In genomic region chr17:2233441-2233947, GRCh38 we compare ENCODE assay signal across 10 cellular contexts.
DNase-seq lines count a peak whose midpoint lies in the region.
"Had no signal": no experiment of that assay in that cellular context is flagged by ENCODE, and none has a peak within 500 bp of the region (broad histone marks: within the 10 kb centered on the region; RNA-seq: fewer than 3 reads in every experiment).

No MANE protein-coding gene starts in this region.

- H3K4me1 ChIP-seq in mucosa of rectum (ENCODE audit: control insufficient read depth in 2 of 2, insufficient read depth in 2 of 2, low read length in 2 of 2), result peaks cover 13 to 17% of the 10 kb centered on the region in 2 donors
- no peaks in the 10 kb centered on the region for H3K4me1 ChIP-seq in urinary bladder (ENCODE audit: insufficient read depth)

- H3K27me3 Mint-ChIP-seq in activated CD4-positive, alpha-beta memory T cell treated with anti-CD3 and anti-CD28 coated beads for 36 hours, result no peaks in the 10 kb centered on the region
- H3K27me3 Mint-ChIP-seq in activated CD4-positive, alpha-beta memory T cell treated with anti-CD3 and anti-CD28 coated beads, Interleukin-2, amount 10 ng/mL, durations not matched to agents 7 days and 5 days, result no peaks in the 10 kb centered on the region

- 62% methylated on average over 8 of the region's 8 CpGs for whole genome bisulfite sequencing in urinary bladder

- POLR2A ChIA-PET in activated CD4-positive, alpha-beta memory T cell treated with anti-CD3 and anti-CD28 coated beads for 36 hours (lab: Charles Lee), result no interaction called here
- POLR2A ChIA-PET in activated CD4-positive, alpha-beta memory T cell treated with anti-CD3 and anti-CD28 coated beads, Interleukin-2, amount 10 ng/mL, durations not matched to agents 7 days and 5 days (lab: Charles Lee), result no interaction called here

- H3K9ac ChIP-seq in mucosa of rectum (ENCODE audit: low read depth in 1 of 2, low read length in 2 of 2), result no peak overlapping the region

- no peaks in the 10 kb centered on the region for H3K9me3 ChIP-seq in mucosa of rectum (ENCODE audit: control insufficient read depth in 2 of 2, low read length in 2 of 2)
- H3K9me3 ChIP-seq: ovary had no signal

- peak overlapping the region; percentile 42 to 59 for H3K27ac ChIP-seq in mucosa of rectum (ENCODE audit: low read depth in 2 of 2, low read length in 2 of 2)
- H3K27ac ChIP-seq in urinary bladder (ENCODE audit: low read depth), result peak overlapping the region; percentile 30

- intact Hi-C loops in activated CD4-positive, alpha-beta memory T cell treated with anti-CD3 and anti-CD28 coated beads for 36 hours (cut with micrococcal nuclease), result no loop called here

- peak overlapping the region; percentile 51 for H3K27ac Mint-ChIP-seq in activated CD4-positive, alpha-beta memory T cell treated with anti-CD3 and anti-CD28 coated beads for 36 hours
- no peak overlapping the region for H3K27ac Mint-ChIP-seq in activated CD4-positive, alpha-beta memory T cell treated with anti-CD3 and anti-CD28 coated beads, Interleukin-2, amount 10 ng/mL, durations not matched to agents 7 days and 5 days

- no peaks in the 10 kb centered on the region for H3K27me3 ChIP-seq in mucosa of rectum (ENCODE audit: control insufficient read depth in 2 of 2, insufficient read depth in 2 of 2, low read length in 2 of 2)
- H3K27me3 ChIP-seq: ovary had no signal

- H3K4me3 Mint-ChIP-seq in activated CD4-positive, alpha-beta memory T cell treated with anti-CD3 and anti-CD28 coated beads for 36 hours, result no peak overlapping the region
- H3K4me3 Mint-ChIP-seq in activated CD4-positive, alpha-beta memory T cell treated with anti-CD3 and anti-CD28 coated beads, Interleukin-2, amount 10 ng/mL, durations not matched to agents 7 days and 5 days, result no peak overlapping the region

- no peaks in the 10 kb centered on the region for H3K9me3 Mint-ChIP-seq in activated CD4-positive, alpha-beta memory T cell treated with anti-CD3 and anti-CD28 coated beads for 36 hours
- H3K9me3 Mint-ChIP-seq in activated CD4-positive, alpha-beta memory T cell treated with anti-CD3 and anti-CD28 coated beads, Interleukin-2, amount 10 ng/mL, durations not matched to agents 7 days and 5 days, result no peaks in the 10 kb centered on the region

- H3K4me3 ChIP-seq in mucosa of rectum (ENCODE audit: low read length in 2 of 2) (no peak overlapping the region), urinary bladder (ENCODE audit: low read depth, low read length) (no peak overlapping the region)

- H3K4me1 Mint-ChIP-seq in activated CD4-positive, alpha-beta memory T cell treated with anti-CD3 and anti-CD28 coated beads for 36 hours (ENCODE audit: low read depth), result peaks cover 36% of the 10 kb centered on the region
- peaks cover 50% of the 10 kb centered on the region for H3K4me1 Mint-ChIP-seq in activated CD4-positive, alpha-beta memory T cell treated with anti-CD3 and anti-CD28 coated beads, Interleukin-2, amount 10 ng/mL, durations not matched to agents 7 days and 5 days

- H3K36me3 ChIP-seq in mucosa of rectum (ENCODE audit: control insufficient read depth in 2 of 2, insufficient read depth in 2 of 2, low read length in 2 of 2), result peaks cover 12 to 19% of the 10 kb centered on the region in 2 donors
- no peaks in the 10 kb centered on the region for H3K36me3 ChIP-seq in urinary bladder (ENCODE audit: insufficient read depth)
- H3K36me3 ChIP-seq: ovary had no signal

- DNase-seq in activated CD4-positive, alpha-beta memory T cell treated with anti-CD3 and anti-CD28 coated beads for 36 hours, result no peak
- no peak for DNase-seq in activated CD4-positive, alpha-beta memory T cell treated with anti-CD3 and anti-CD28 coated beads, Interleukin-2, amount 10 ng/mL, durations not matched to agents 7 days and 5 days
- peak; percentile 57 for DNase-seq in dermis blood vessel endothelial cell
- DNase-seq in NCI-H526 (lab: John Stamatoyannopoulos, UW), result no peak
- DNase-seq in 8988T, result no peak
- DNase-seq in activated gamma-delta T cell treated with Interleukin-2 at 50 U/mL for 16 hours, result no peak
- DNase-seq: NCI-H446 had no signal

- peaks cover 14% of the 10 kb centered on the region for H3K36me3 Mint-ChIP-seq in activated CD4-positive, alpha-beta memory T cell treated with anti-CD3 and anti-CD28 coated beads for 36 hours
- H3K36me3 Mint-ChIP-seq in activated CD4-positive, alpha-beta memory T cell treated with anti-CD3 and anti-CD28 coated beads, Interleukin-2, amount 10 ng/mL, durations not matched to agents 7 days and 5 days (ENCODE audit: low read depth), result peaks cover 42% of the 10 kb centered on the region

- CTCF ChIA-PET in activated CD4-positive, alpha-beta memory T cell treated with anti-CD3 and anti-CD28 coated beads for 36 hours (lab: Charles Lee), result no interaction called here
- CTCF ChIA-PET in activated CD4-positive, alpha-beta memory T cell treated with anti-CD3 and anti-CD28 coated beads, Interleukin-2, amount 10 ng/mL, durations not matched to agents 7 days and 5 days (lab: Charles Lee), result no interaction called here
